In genomic region chr11:112024178-112024777, GRCh38 we compare ENCODE assay signal across 8 cellular contexts. TPM values are rescaled to one million over a fixed set of nuclear protein-coding genes. Genes with fewer than 3 reads are reported as not detected.
A peak's percentile ranks its signal among the peaks of the same experiment; 100 is the strongest.
DNase-seq lines count a peak whose midpoint lies in the region; ATAC-seq and TF ChIP-seq lines count a peak whose summit lies in the region.

No MANE protein-coding gene starts in this region.

- H2BK15ac ChIP-seq in neuronal stem cell (ENCODE audit: low read length) = no peak overlapping the region

- peak; percentile 54 for DNase-seq in A673 (ENCODE audit: low spot score)
- DNase-seq in SKM-1 treated with dmso at 0.1 percent for 144 hours (lab: John Stamatoyannopoulos, UW; ENCODE audit: unreplicated experiment) = peak; percentile 74
- peak; percentile 14 for DNase-seq in neuronal stem cell (ENCODE audit: low spot score)
- DNase-seq in AG20443 (ENCODE audit: low spot score) = no peak
- DNase-seq in HT-29 (ENCODE audit: low spot score) = no peak

- H3K4me1 ChIP-seq in A673 (ENCODE audit: insufficient read depth, low read length, poor library complexity, severe bottlenecking) (peaks cover 13% of the 10 kb centered on the region), esophagus (ENCODE audit: control insufficient read depth in 2 of 2, insufficient read depth in 2 of 2, low read length in 1 of 2) (no peaks in the 10 kb centered on the region), neuronal stem cell (ENCODE audit: control insufficient read depth in 2 of 2, insufficient read depth in 1 of 2, low read depth in 1 of 2, low read length in 2 of 2) (peaks cover 2 to 8% of the 10 kb centered on the region in 2 donors)

- no peak overlapping the region for H2AK5ac ChIP-seq in neuronal stem cell (ENCODE audit: low read depth, low read length)

- H2AFZ ChIP-seq in neuronal stem cell (ENCODE audit: low read length) = peak overlapping the region; percentile 97

- H3K79me1 ChIP-seq in neuronal stem cell (ENCODE audit: low read depth, low read length) = peaks cover 4% of the 10 kb centered on the region

- H3K27me3 ChIP-seq in A673 (replicated peaks; ENCODE audit: insufficient read depth, low read depth, low read length, poor library complexity) (no peaks in the 10 kb centered on the region), esophagus (ENCODE audit: control insufficient read depth in 1 of 2, insufficient read depth in 2 of 2, low read length in 2 of 2) (no peaks in the 10 kb centered on the region), neuronal stem cell (ENCODE audit: control insufficient read depth in 3 of 3, insufficient read depth in 3 of 3, low read depth in 1 of 3, low read length in 3 of 3) (no peaks in the 10 kb centered on the region)

- intact Hi-C loops in A673 (cut with micrococcal nuclease; ENCODE audit: unreplicated experiment) = loop anchor here (10.0 kb wide), 1 partner anchor 149 kb away; the partner anchor contains the start of genes ALG9, CFAP68 and FDXACB1

- no peak overlapping the region for H4K91ac ChIP-seq in neuronal stem cell (ENCODE audit: low read depth, low read length, poor library complexity)

- H3K4ac ChIP-seq in neuronal stem cell (ENCODE audit: low read length) = no peak overlapping the region

- CTCF ChIA-PET in A673 (lab: Charles Lee) = no interaction called here

- H4K8ac ChIP-seq in neuronal stem cell (ENCODE audit: low read depth, low read length) = no peak overlapping the region

- H3K4me2 ChIP-seq in neuronal stem cell (ENCODE audit: insufficient read depth, low read length, poor library complexity, severe bottlenecking) = peak overlapping the region; percentile 49

- H3K14ac ChIP-seq in neuronal stem cell (ENCODE audit: low read length) = no peak overlapping the region

- POLR2A ChIA-PET in A673 (lab: Charles Lee; ENCODE audit: low non-redundant PET) = no interaction called here

- H3K9ac ChIP-seq in neuronal stem cell (ENCODE audit: low read depth, low read length, poor library complexity) = no peak overlapping the region

- TSS peak; percentile 87 for BruUV-seq in A673 (replicated peaks; lab: Mats Ljungman, UMichigan)

- no peak overlapping the region for H2BK120ac ChIP-seq in neuronal stem cell (ENCODE audit: low read depth, low read length)

- no peak overlapping the region for H2BK12ac ChIP-seq in neuronal stem cell (ENCODE audit: low read length)

- WGBS in esophagus, 2 donors = 16 to 22% methylated on average over 10 of the region's 10 CpGs
- no CpG with 5 or more reads among the region's 10 CpGs for WGBS in neuronal stem cell (ENCODE audit: extremely low coverage in 2 of 2, insufficient read length in 2 of 2, insufficient replicate concordance in 1 of 2), 2 donors

- H3K27ac ChIP-seq in A673 (ENCODE audit: low read depth, low read length, poor library complexity, severe bottlenecking) = peak overlapping the region; percentile 88
- peak overlapping the region; percentile 86 to 94 for H3K27ac ChIP-seq in esophagus (ENCODE audit: low read depth in 2 of 2, low read length in 1 of 2)
- peak overlapping the region; percentile 50 for H3K27ac ChIP-seq in neuronal stem cell (replicated peaks; ENCODE audit: low read length)

- TF ChIP-seq CTCF in A673 (conservative IDR thresholded peaks at IDR 0.05; ENCODE audit: low read depth, low read length) = no peak

- H3K36me3 ChIP-seq in A673 (ENCODE audit: insufficient read depth, low read length, poor library complexity, severe bottlenecking) (peaks cover 18% of the 10 kb centered on the region), esophagus (ENCODE audit: control insufficient read depth in 2 of 2, insufficient read depth in 2 of 2, low read length in 1 of 2) (peaks cover 2 to 4% of the 10 kb centered on the region in 2 donors), neuronal stem cell (replicated peaks in 1 of 2; ENCODE audit: control insufficient read depth in 2 of 2, insufficient read depth in 2 of 2, low read length in 2 of 2) (peaks cover 8 to 55% of the 10 kb centered on the region in 2 donors)

- peak overlapping the region; percentile 71 for H2BK5ac ChIP-seq in neuronal stem cell (ENCODE audit: low read length)

- H3K18ac ChIP-seq in neuronal stem cell (ENCODE audit: low read length) = no peak overlapping the region

- ATAC-seq in GM18517 (IDR thresholded peaks at IDR 0.05; ENCODE audit: unreplicated experiment) (peak; percentile 30), HG03097 (IDR thresholded peaks at IDR 0.05; ENCODE audit: low FRiP score, unreplicated experiment) (peak; percentile 31)

- H3K23ac ChIP-seq in neuronal stem cell (ENCODE audit: low read depth, low read length, poor library complexity) = no peak overlapping the region

- H3K9me3 ChIP-seq in A673 (ENCODE audit: low read depth, low read length, poor library complexity, severe bottlenecking) (no peaks in the 10 kb centered on the region), esophagus (ENCODE audit: control insufficient read depth in 2 of 2, insufficient read depth in 1 of 2, low read depth in 1 of 2, low read length in 1 of 2) (no peaks in the 10 kb centered on the region), neuronal stem cell (replicated peaks in 1 of 2; ENCODE audit: control insufficient read depth in 2 of 2, insufficient read depth in 1 of 2, low read depth in 1 of 2, low read length in 2 of 2) (no peaks in the 10 kb centered on the region)

- peak overlapping the region; percentile 77 for H3K4me3 ChIP-seq in A673 (ENCODE audit: low read depth, low read length, poor library complexity, severe bottlenecking)
- peak overlapping the region; percentile 87 to 94 for H3K4me3 ChIP-seq in esophagus (ENCODE audit: low read depth in 1 of 2, low read length in 2 of 2)
- H3K4me3 ChIP-seq in neuronal stem cell (ENCODE audit: low read length in 2 of 2) = peak overlapping the region; percentile 84 to 93

RNA-seq across cellular contexts. Expression of gene DLAT, which starts 0.9 kb away (rescaled TPM):
- 90.8 and 94.1 TPM in 2 replicates for total RNA-seq in A673 (2021)
- polyA plus RNA-seq in esophagus = 10 to 100 TPM in 1 of 2 donors, 1 to 10 TPM in 1; 9.7 to 22.6 TPM
- polyA plus RNA-seq in neuronal stem cell (2013, experiment 1 of 2) = 24.2 TPM
- polyA plus RNA-seq in neuronal stem cell (2013, experiment 2 of 2) = 25.2 TPM
- total RNA-seq in HT-29 (2014; rRNA removed; shearing (Covaris generic)) = 37.2 and 42.4 TPM in 2 replicates

RNA-seq across cellular contexts. Expression of gene PIH1D2, which starts 49.5 kb away (rescaled TPM):
- 2.8 and 4.3 TPM in 2 replicates for total RNA-seq in A673 (2021)
- 1 to 10 TPM; 1.7 to 1.8 TPM for polyA plus RNA-seq in esophagus
- polyA plus RNA-seq in neuronal stem cell (2013, experiment 1 of 2) = 3.0 TPM
- 3.2 TPM for polyA plus RNA-seq in neuronal stem cell (2013, experiment 2 of 2)
- total RNA-seq in HT-29 (2014; rRNA removed; shearing (Covaris generic)) = 0.52 and 0.97 TPM in 2 replicates

RNA-seq across cellular contexts. Expression of gene NKAPD1, which starts 49.8 kb away (rescaled TPM):
- 30.4 and 32.8 TPM in 2 replicates for total RNA-seq in A673 (2021)
- polyA plus RNA-seq in esophagus = 10 to 100 TPM in 1 of 2 donors, 1 to 10 TPM in 1; 9.0 to 10.8 TPM
- polyA plus RNA-seq in neuronal stem cell (2013, experiment 1 of 2) = 62.4 TPM
- polyA plus RNA-seq in neuronal stem cell (2013, experiment 2 of 2) = 67.8 TPM
- total RNA-seq in HT-29 (2014; rRNA removed; shearing (Covaris generic)) = 11.0 and 13.4 TPM in 2 replicates

Comparison
In these comparisons a context has a peak if more than half of its experiments do, and no peak if none do; other contexts are left out.
1. DNase-seq: peak in A673 (single experiment), SKM-1 treated with dmso at 0.1 percent for 144 hours (single experiment) and neuronal stem cell (single experiment); none in AG20443 (single experiment) and HT-29 (single experiment).
2. Peak in every context shown above with its lines, with median percentiles within 50 percentile points of each other: H3K27ac ChIP-seq and H3K4me3 ChIP-seq.